13 cellular contexts compared by ENCODE assay signal in the genomic region with DNA sequence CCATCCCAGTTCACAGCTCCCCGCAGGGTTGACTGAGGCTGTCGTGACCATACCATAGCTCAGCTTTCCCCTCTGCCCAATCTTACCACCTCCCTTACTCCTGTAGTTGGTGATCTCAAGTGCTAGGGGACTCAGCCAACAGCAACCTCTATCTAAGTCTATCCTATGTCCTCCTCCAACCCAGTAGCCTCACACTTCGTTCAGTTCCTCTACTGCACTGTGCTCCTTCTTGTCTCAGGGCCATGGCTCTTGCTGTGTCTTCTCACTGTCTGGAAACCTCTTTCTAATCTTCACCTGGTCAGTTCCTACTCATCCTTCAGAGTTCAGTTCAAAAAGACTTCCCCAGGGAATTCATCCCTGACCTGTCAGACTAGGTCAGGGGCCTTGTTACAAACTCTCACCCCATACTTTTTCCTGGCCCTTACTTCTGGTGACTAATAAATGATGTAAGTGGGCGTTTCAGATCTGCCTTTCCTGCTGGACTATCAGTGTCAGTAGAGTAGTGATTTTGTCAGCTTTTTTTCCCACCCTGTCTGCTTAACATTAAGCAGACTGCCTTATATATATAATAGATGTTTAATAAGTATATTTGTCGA. TPM values are rescaled to one million over a fixed set of nuclear protein-coding genes. Genes with fewer than 3 reads are reported as not detected.
DNase-seq lines count a peak whose midpoint lies in the region; FAIRE-seq and TF ChIP-seq lines count a peak whose summit lies in the region.
"Had no signal": no experiment of that assay in that cellular context is flagged by ENCODE, and none has a peak within 500 bp of the region (broad histone marks: within the 10 kb centered on the region; RNA-seq: fewer than 3 reads in every experiment).

No MANE protein-coding gene starts in this region.

- WGBS in testis, 2 donors, result 72 to 83% methylated on average over 5 of the region's 5 CpGs

- H3K9me3 ChIP-seq in fibroblast of lung (ENCODE audit: control insufficient read depth, insufficient read depth, low read depth, low read length) (no peaks in the 10 kb centered on the region), testis (no peaks in the 10 kb centered on the region)
- H3K9me3 ChIP-seq: ascending aorta, SJSA1, thyroid gland had no signal

- no peaks in the 10 kb centered on the region for H3K9me3 Mint-ChIP-seq in endothelial cell (ENCODE audit: unreplicated experiment)

- H3K36me3 Mint-ChIP-seq in endothelial cell (ENCODE audit: low read depth, unreplicated experiment), result no peaks in the 10 kb centered on the region

- H3K4me3 Mint-ChIP-seq in endothelial cell (ENCODE audit: unreplicated experiment), result no peak overlapping the region

- H3K27ac Mint-ChIP-seq in endothelial cell (ENCODE audit: unreplicated experiment), result no peak overlapping the region

- H3K9ac ChIP-seq in fibroblast of lung (ENCODE audit: insufficient read depth, low read length), result no peak overlapping the region

- H3K79me2 ChIP-seq in fibroblast of lung (ENCODE audit: control insufficient read depth, insufficient read depth, low read length), result no peaks in the 10 kb centered on the region

- no peak overlapping the region for H3K4me2 ChIP-seq in fibroblast of lung (ENCODE audit: extremely low read depth, insufficient read depth, low read length)

- TF ChIP-seq CTCF in fibroblast of lung (conservative IDR thresholded peaks at IDR 0.05 in 1 of 2, IDR thresholded peaks at IDR 0.05 in 1 of 2; ENCODE audit: low read depth in 1 of 2, low read length in 2 of 2) (no peak), endothelial cell (IDR thresholded peaks at IDR 0.05; ENCODE audit: unreplicated experiment) (no peak), testis (IDR thresholded peaks at IDR 0.05) (no peak)

- no peak overlapping the region for H3K27ac ChIP-seq in fibroblast of lung (ENCODE audit: insufficient read depth, low read length)
- no peak overlapping the region for H3K27ac ChIP-seq in testis
- H3K27ac ChIP-seq: ascending aorta, SJSA1, thyroid gland had no signal

- FAIRE-seq in H54 (lab: Jason Lieb, UNC), result peak; percentile 73

- no peaks in the 10 kb centered on the region for H3K36me3 ChIP-seq in fibroblast of lung (ENCODE audit: control insufficient read depth, insufficient read depth, low read length)
- no peaks in the 10 kb centered on the region for H3K36me3 ChIP-seq in testis (ENCODE audit: low read depth, missing control alignments)
- H3K36me3 ChIP-seq: ascending aorta, SJSA1, thyroid gland had no signal

- intact Hi-C loops in testis (cut with DNase I; ENCODE audit: low total_unique reads), result no loop called here

- H3K27me3 Mint-ChIP-seq in endothelial cell (ENCODE audit: unreplicated experiment), result no peaks in the 10 kb centered on the region

- DNase-seq in H54 (ENCODE audit: insufficient read length, low spot score) (peak; percentile 29), RKO (ENCODE audit: low spot score) (peak; percentile 17), fibroblast of lung (ENCODE audit: low read depth in 2 of 2) (peak; percentile 56 to 72), renal cortical epithelial cell (ENCODE audit: low read depth) (peak; percentile 69), endothelial cell (ENCODE audit: low spot score) (no peak), testis (no peak), hypothalamus (lab: John Stamatoyannopoulos, UW) (no peak), GOT3 (lab: John Stamatoyannopoulos, UW) (no peak)
- DNase-seq: NCI-H1436 treated with DMSO at 0.1 percent for 48 hours, NCI-H69, thyroid gland had no signal

- no peak overlapping the region for H3K4me3 ChIP-seq in fibroblast of lung (replicated peaks in 1 of 4; ENCODE audit: control extremely low read depth in 1 of 4, insufficient read depth in 1 of 4, low read depth in 3 of 4, low read length in 4 of 4)
- no peak overlapping the region for H3K4me3 ChIP-seq in testis
- H3K4me3 ChIP-seq: ascending aorta, SJSA1, thyroid gland had no signal

- H4K20me1 ChIP-seq in fibroblast of lung (ENCODE audit: control insufficient read depth, extremely low read depth, insufficient read depth, low read length), result no peaks in the 10 kb centered on the region

- H3K4me1 ChIP-seq in fibroblast of lung (ENCODE audit: control insufficient read depth, extremely low read depth, insufficient read depth, low read length), result peaks cover 5% of the 10 kb centered on the region
- no peaks in the 10 kb centered on the region for H3K4me1 ChIP-seq in testis
- H3K4me1 ChIP-seq: ascending aorta, SJSA1, thyroid gland had no signal

- H3K27me3 ChIP-seq in fibroblast of lung (ENCODE audit: control insufficient read depth, insufficient read depth, low read length), result no peaks in the 10 kb centered on the region
- no peaks in the 10 kb centered on the region for H3K27me3 ChIP-seq in testis
- H3K27me3 ChIP-seq: ascending aorta, SJSA1, thyroid gland had no signal

- H3K4me1 Mint-ChIP-seq in endothelial cell (ENCODE audit: unreplicated experiment), result peaks cover 2% of the 10 kb centered on the region

- no peak for TF ChIP-seq POLR2A in H54 (IDR thresholded peaks at IDR 0.05; ENCODE audit: low read depth, low read length)
- TF ChIP-seq POLR2A in testis (IDR thresholded peaks at IDR 0.05), result no peak

- H2AFZ ChIP-seq in fibroblast of lung (ENCODE audit: low read length), result no peak overlapping the region

RNA-seq across cellular contexts. Expression of gene NR3C1, which starts 53.6 kb away (rescaled TPM):
- total RNA-seq in fibroblast of lung (101 and 126 TPM in 2 replicates), renal cortical epithelial cell (40.0 and 42.0 TPM in 2 replicates), endothelial cell (ENCODE audit: unreplicated experiment) (9.9 TPM), testis (10 to 100 TPM; 34.3 to 37.7 TPM)
- polyA plus RNA-seq in fibroblast of lung (59.4 and 85.3 TPM in 2 replicates), testis (ENCODE audit: insufficient read depth, low read depth, low replicate concordance) (33.2 TPM)
- 44.1 and 58.5 TPM in 2 replicates for polyA plus RNA-seq in fibroblast of lung (2012)
- polyA minus RNA-seq in fibroblast of lung (ENCODE audit: low replicate concordance), result 30.0 and 37.2 TPM in 2 replicates

Comparison
In these comparisons a context has a peak if more than half of its experiments do, and no peak if none do; other contexts are left out.
1. DNase-seq: peak in H54 (single experiment), RKO (single experiment), fibroblast of lung (2 of 2) and renal cortical epithelial cell (single experiment); none in endothelial cell (single experiment), testis (single experiment), hypothalamus (0 of 51) and GOT3 (single experiment).